In the genomic region with DNA sequence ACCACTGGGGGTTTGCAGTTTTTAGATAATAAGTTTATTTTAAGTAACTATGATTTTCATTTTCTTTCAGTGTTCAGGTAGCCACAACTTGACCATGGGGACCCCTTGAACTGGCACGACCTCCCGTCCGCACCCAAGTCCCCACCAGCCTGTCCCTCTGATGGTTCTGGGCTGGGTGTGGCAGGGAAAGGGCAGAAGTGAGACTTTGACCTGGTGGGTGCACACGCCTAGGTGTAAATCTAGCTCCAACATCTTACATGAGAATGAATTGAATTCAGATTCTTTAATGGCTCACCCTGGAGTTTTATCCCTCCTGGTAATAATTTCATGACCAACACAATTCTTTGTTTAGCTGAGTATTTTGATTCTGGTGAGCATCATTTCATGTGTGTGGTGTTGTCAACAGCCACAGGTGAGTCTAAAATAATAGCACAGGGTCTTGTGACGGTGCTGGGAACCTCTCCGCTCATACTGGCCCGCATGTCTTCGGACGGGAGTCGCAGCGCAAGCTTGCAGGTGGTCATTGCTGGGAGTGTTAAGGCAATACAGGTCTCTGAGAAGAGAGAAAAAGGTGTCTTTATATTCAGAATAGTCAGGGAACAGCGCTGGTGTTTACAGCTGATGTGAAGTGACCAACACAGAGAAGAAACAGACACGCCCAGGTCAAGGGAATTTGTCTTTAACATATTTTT, we compare ENCODE assay signal across 22 cellular contexts. TPM values are rescaled to one million over a fixed set of nuclear protein-coding genes. Genes with fewer than 3 reads are reported as not detected.
DNase-seq lines count a peak whose midpoint lies in the region; ATAC-seq, FAIRE-seq and TF ChIP-seq lines count a peak whose summit lies in the region.
"Had no signal": no experiment of that assay in that cellular context is flagged by ENCODE, and none has a peak within 500 bp of the region (broad histone marks: within the 10 kb centered on the region; RNA-seq: fewer than 3 reads in every experiment).

No MANE protein-coding gene starts in this region.

- no peak overlapping the region for H3K23ac ChIP-seq in H1 (ENCODE audit: insufficient read length)
- no peak overlapping the region for H3K23ac ChIP-seq in mesenchymal stem cell (ENCODE audit: low read length in 2 of 2)

- TF ChIP-seq CTCF in right atrium auricular region (IDR thresholded peaks at IDR 0.05): no peak
- no peak for TF ChIP-seq CTCF in H1 (IDR thresholded peaks at IDR 0.05; ENCODE audit: control extremely low read depth in 1 of 3, insufficient read depth in 1 of 3, low read depth in 1 of 3, low read length in 3 of 3)
- no peak for TF ChIP-seq CTCF in spleen (IDR thresholded peaks at IDR 0.05 in 8 of 11, conservative IDR thresholded peaks at IDR 0.05 in 3 of 11)

- no peak for FAIRE-seq in H1 (lab: Jason Lieb, UNC)
- FAIRE-seq: G401.6, GM12892, GM18507 had no signal

- H2BK15ac ChIP-seq in H1 (ENCODE audit: low read length) (no peak overlapping the region), mesenchymal stem cell (ENCODE audit: low read depth, poor library complexity, severe bottlenecking) (peak overlapping the region; percentile 0)

- no peaks in the 10 kb centered on the region for H3K27me3 ChIP-seq in right atrium auricular region
- H3K27me3 ChIP-seq in H1 (replicated peaks in 1 of 4; ENCODE audit: control insufficient read depth in 3 of 4, extremely low read depth in 1 of 4, insufficient read depth in 3 of 4, low read length in 3 of 4): peaks cover 0 to 5% (median 2%) of the 10 kb centered on the region in 4 experiments; a peak in 3 of 7 replicates
- H3K27me3 ChIP-seq in mesenchymal stem cell (ENCODE audit: control insufficient read depth in 1 of 2, insufficient read depth in 1 of 2, low read length in 2 of 2): peaks cover 0 to 25% of the 10 kb centered on the region in 2 experiments
- H3K27me3 ChIP-seq in spleen (replicated peaks in 1 of 7): peaks cover 0 to 31% (median 0%) of the 10 kb centered on the region in 7 donors

- H3K79me1 ChIP-seq in H1 (ENCODE audit: low read depth, low read length) (no peaks in the 10 kb centered on the region), mesenchymal stem cell (replicated peaks; ENCODE audit: low read length, poor library complexity, severe bottlenecking) (no peaks in the 10 kb centered on the region)

- WGBS in H1 (ENCODE audit: extremely low coverage in 1 of 2, insufficient coverage in 1 of 2, insufficient read length in 1 of 2, insufficient replicate concordance in 2 of 2, low coverage in 1 of 2, low lambda C conversion rate in 2 of 2, missing lambda C conversion rate in 1 of 2), 2 experiments: 96% methylated on average over 13 of the region's 13 CpGs; no CpG with 5 or more reads in 1 of the 2 experiments
- WGBS in mesenchymal stem cell: 96% methylated on average over 10 of the region's 13 CpGs
- 92 to 97% (median 92%) methylated on average over 13 of the region's 13 CpGs for WGBS in spleen, 5 donors

- H2AFZ ChIP-seq in H1 (ENCODE audit: low read length) (no peak overlapping the region), mesenchymal stem cell (ENCODE audit: low read depth, low read length) (no peak overlapping the region)

- H3K18ac ChIP-seq in H1 (ENCODE audit: extremely low read depth, low read length) (no peak overlapping the region), mesenchymal stem cell (ENCODE audit: low read depth in 1 of 2, low read length in 2 of 2) (no peak overlapping the region)

- H2BK12ac ChIP-seq in H1 (ENCODE audit: low read depth, low read length) (no peak overlapping the region), mesenchymal stem cell (ENCODE audit: low read length in 2 of 2) (no peak overlapping the region)

- H4K91ac ChIP-seq in H1 (replicated peaks; ENCODE audit: insufficient read length, low read length) (no peak overlapping the region), mesenchymal stem cell (ENCODE audit: low read length) (no peak overlapping the region)

- H3K4ac ChIP-seq in H1 (replicated peaks; ENCODE audit: insufficient read length, low read depth, low read length) (no peak overlapping the region), mesenchymal stem cell (ENCODE audit: low read depth in 1 of 2, low read length in 2 of 2) (no peak overlapping the region)

- no peak overlapping the region for H3K56ac ChIP-seq in H1 (replicated peaks; ENCODE audit: insufficient read length, low read depth, low read length)

- H3K4me2 ChIP-seq in H1 (ENCODE audit: insufficient read depth in 1 of 2, low read depth in 2 of 2, low read length in 2 of 2) (no peak overlapping the region), mesenchymal stem cell (ENCODE audit: low read length, poor library complexity, severe bottlenecking) (no peak overlapping the region)

- TF ChIP-seq RAD21 in H1 (IDR thresholded peaks at IDR 0.05 in 1 of 2, conservative IDR thresholded peaks at IDR 0.05 in 1 of 2; ENCODE audit: low read depth in 2 of 2, low read length in 2 of 2): no peak

- H4K5ac ChIP-seq in H1 (ENCODE audit: insufficient read length, low read depth, low read length): no peak overlapping the region

- H3K27ac ChIP-seq in right atrium auricular region (no peak overlapping the region), H1 (ENCODE audit: low read depth, low read length) (no peak overlapping the region), mesenchymal stem cell (ENCODE audit: low read length, poor library complexity, severe bottlenecking) (no peak overlapping the region), spleen (no peak overlapping the region)
- H3K27ac ChIP-seq: C4-2B had no signal

- H4K8ac ChIP-seq in H1 (ENCODE audit: extremely low read depth, insufficient read depth, low read length) (peak overlapping the region; percentile 71; the same call in 1 of the 2 replicates), mesenchymal stem cell (ENCODE audit: low read length) (no peak overlapping the region)

- TF ChIP-seq POLR2A in H1 (IDR thresholded peaks at IDR 0.05; ENCODE audit: control extremely low read depth in 1 of 2, low read depth in 2 of 2, low read length in 2 of 2) (no peak), spleen (IDR thresholded peaks at IDR 0.05) (no peak)

- H3K4me1 ChIP-seq in right atrium auricular region (peaks cover 0 to 6% of the 10 kb centered on the region in 2 donors), H1 (replicated peaks in 1 of 4; ENCODE audit: control insufficient read depth in 3 of 4, insufficient read depth in 4 of 4, low read length in 3 of 4) (peaks cover 0 to 3% (median 2%) of the 10 kb centered on the region in 4 experiments; a peak in 5 of 7 replicates), mesenchymal stem cell (ENCODE audit: control insufficient read depth, insufficient read depth, low read depth, low read length) (peaks cover 28% of the 10 kb centered on the region), spleen (peaks cover 0 to 9% (median 0%) of the 10 kb centered on the region in 6 donors)

- DNase-seq in Right ventricle myocardium superior (peak; percentile 24), right atrium auricular region (ENCODE audit: low spot score) (no peak), H1 (ENCODE audit: low read depth in 1 of 2, low spot score in 2 of 2) (no peak), mesenchymal stem cell (no peak), spleen (peak; percentile 31), SKM-1 treated with dmso at 0.1 percent for 144 hours (lab: John Stamatoyannopoulos, UW; ENCODE audit: unreplicated experiment) (no peak), cortex of kidney (lab: John Stamatoyannopoulos, UW) (no peak), SK-N-DZ (ENCODE audit: low spot score) (no peak)
- DNase-seq: 8988T; Calu3; CD8-positive, alpha-beta memory T cell; Kasumi-1; NCI-H1694; NCI-H2081 treated with DMSO at 0.1 percent for 48 hours; NCI-H2171 treated with DMSO at 0.1 percent for 48 hours; NCI-H524 treated with DMSO at 0.1 percent for 48 hours; NCI-H82 had no signal

- H3K36me3 ChIP-seq in right atrium auricular region (no peaks in the 10 kb centered on the region), H1 (ENCODE audit: control insufficient read depth in 2 of 4, insufficient read depth in 4 of 4, low read length in 3 of 4) (no peaks in the 10 kb centered on the region), mesenchymal stem cell (ENCODE audit: control insufficient read depth in 1 of 2, insufficient read depth in 2 of 2, low read depth in 1 of 2, low read length in 2 of 2) (no peaks in the 10 kb centered on the region), spleen (no peaks in the 10 kb centered on the region)

- H4K20me1 ChIP-seq in H1 (replicated peaks in 1 of 2; ENCODE audit: control insufficient read depth in 1 of 2, insufficient read depth in 2 of 2, low read length in 2 of 2): no peaks in the 10 kb centered on the region

- no peak overlapping the region for H2BK20ac ChIP-seq in H1 (ENCODE audit: low read length)

- ATAC-seq in Right ventricle myocardium superior (ENCODE audit: poor library complexity): no peak
- ATAC-seq: Panc1 had no signal

- TF ChIP-seq EP300 in H1 (IDR thresholded peaks at IDR 0.05; ENCODE audit: borderline replicate concordance in 1 of 2, low read depth in 2 of 2, low read length in 2 of 2): no peak

- no peaks in the 10 kb centered on the region for H3K79me2 ChIP-seq in H1 (ENCODE audit: control insufficient read depth in 1 of 2, insufficient read depth in 2 of 2, low read length in 2 of 2)

- H3K14ac ChIP-seq in H1 (ENCODE audit: insufficient read length): no peak overlapping the region
- no peak overlapping the region for H3K14ac ChIP-seq in mesenchymal stem cell (ENCODE audit: low read length in 2 of 2)

- no peak overlapping the region for H2AK5ac ChIP-seq in H1 (ENCODE audit: low read depth, low read length)
- no peak overlapping the region for H2AK5ac ChIP-seq in mesenchymal stem cell (ENCODE audit: low read length, severe bottlenecking)

- POLR2A ChIA-PET in H1 (lab: Charles Lee; ENCODE audit: partially characterized antibody): no interaction called here

- no peak overlapping the region for H3K9ac ChIP-seq in H1 (replicated peaks in 1 of 4; ENCODE audit: extremely low read depth in 1 of 4, low read depth in 3 of 4, low read length in 3 of 4)
- H3K9ac ChIP-seq in mesenchymal stem cell (ENCODE audit: low read length): no peak overlapping the region

- no peak overlapping the region for H3K4me3 ChIP-seq in right atrium auricular region
- H3K4me3 ChIP-seq in H1 (ENCODE audit: extremely low read depth in 1 of 4, insufficient read depth in 2 of 4, low read depth in 3 of 4, low read length in 4 of 4): no peak overlapping the region
- H3K4me3 ChIP-seq in mesenchymal stem cell (ENCODE audit: insufficient read depth in 1 of 2, low read depth in 1 of 2, low read length in 2 of 2): no peak overlapping the region
- no peak overlapping the region for H3K4me3 ChIP-seq in spleen

- H2BK120ac ChIP-seq in H1 (replicated peaks; ENCODE audit: low read depth, low read length): no peak overlapping the region
- H2BK120ac ChIP-seq in mesenchymal stem cell (ENCODE audit: low read depth, low read length): no peak overlapping the region

- intact Hi-C loops in Right ventricle myocardium superior (cut with DNase I): no loop called here
- intact Hi-C loops in spleen (cut with DNase I; ENCODE audit: low total_unique reads): no loop called here

- peaks cover 4% of the 10 kb centered on the region; the same call in 1 of the 2 replicates for H3K23me2 ChIP-seq in H1 (ENCODE audit: low read depth, low read length)

- H2BK5ac ChIP-seq in H1 (ENCODE audit: low read depth, low read length): no peak overlapping the region
- H2BK5ac ChIP-seq in mesenchymal stem cell (ENCODE audit: low read depth, low read length, poor library complexity, severe bottlenecking): no peak overlapping the region

- CTCF ChIA-PET in H1 (lab: Charles Lee; ENCODE audit: partially characterized antibody): interaction anchor here (0.6 to 2.4 kb wide), 6 partner anchors 9 to 350 kb away, joined by 3 to 13 read pairs (median 3); no protein-coding TSS in a partner anchor

- H3K9me3 ChIP-seq in right atrium auricular region (no peaks in the 10 kb centered on the region), H1 (ENCODE audit: insufficient read depth in 2 of 2, low read depth in 1 of 2, low read length in 1 of 2) (no peaks in the 10 kb centered on the region), mesenchymal stem cell (ENCODE audit: control insufficient read depth, low read length) (no peaks in the 10 kb centered on the region), spleen (no peaks in the 10 kb centered on the region)

RNA-seq across cellular contexts. Expression of gene POFUT2, which starts 50.8 kb away (rescaled TPM):
- 15.3 TPM for total RNA-seq in Right ventricle myocardium superior
- 10 to 100 TPM in 1 of 2 donors, 1 to 10 TPM in 1; 5.8 to 12.0 TPM for total RNA-seq in right atrium auricular region
- total RNA-seq in H1 (2021; fragmentation: NEBNext Ultra II Directional; extraction: Animal tissue kit (Norgen Biotek cat#: 25700)): 32.1 and 34.6 TPM in 2 replicates
- polyA plus RNA-seq in H1 (2011; rRNA removed): 13.7 and 21.0 TPM in 2 replicates
- polyA plus RNA-seq in H1 (2011; cell fraction: cytosol; rRNA removed): 20.3 TPM
- 88.5 TPM for polyA plus RNA-seq in H1 (2011; cell fraction: nucleus; rRNA removed)
- 24.1 to 33.7 TPM (median 29.4 TPM) in 4 replicates for polyA plus RNA-seq in H1 (2012, experiment 1 of 2)
- polyA plus RNA-seq in H1 (2012, experiment 2 of 2): 15.8 TPM
- polyA plus RNA-seq in H1 (2013, experiment 1 of 2): 33.3 TPM
- 33.7 TPM for polyA plus RNA-seq in H1 (2013, experiment 2 of 2)
- polyA minus RNA-seq in H1 (2011; rRNA and poly(A)+ RNA removed): 11.2 and 13.2 TPM in 2 replicates
- polyA minus RNA-seq in H1 (2011; cell fraction: cytosol; rRNA and poly(A)+ RNA removed): 13.0 TPM
- polyA minus RNA-seq in H1 (2011; cell fraction: nucleus; rRNA and poly(A)+ RNA removed): 28.5 TPM
- polyA plus RNA-seq in mesenchymal stem cell (2013, experiment 1 of 2): 75.1 TPM
- 76.3 TPM for polyA plus RNA-seq in mesenchymal stem cell (2013, experiment 2 of 2)
- total RNA-seq in spleen: 10 to 100 TPM; 24.1 to 37.0 (median 28.8) TPM
- 10 to 100 TPM; 10.5 to 23.2 (median 19.3) TPM for polyA plus RNA-seq in spleen
- polyA plus RNA-seq in SK-N-DZ (2014; cell fraction: cytosol; rRNA removed): 13.5 and 16.8 TPM in 2 replicates
- polyA plus RNA-seq in SK-N-DZ (2014; cell fraction: nucleus; rRNA removed): 68.2 and 72.8 TPM in 2 replicates

Comparison
In these comparisons a context has a peak if more than half of its experiments do, and no peak if none do; other contexts are left out.
1. DNase-seq: peak in Right ventricle myocardium superior (single experiment) and spleen (single experiment); none in right atrium auricular region (single experiment), H1 (0 of 2), mesenchymal stem cell (single experiment), SKM-1 treated with dmso at 0.1 percent for 144 hours (single experiment), cortex of kidney (single experiment) and SK-N-DZ (single experiment).